8 cellular contexts compared by ENCODE assay signal in the genomic region with DNA sequence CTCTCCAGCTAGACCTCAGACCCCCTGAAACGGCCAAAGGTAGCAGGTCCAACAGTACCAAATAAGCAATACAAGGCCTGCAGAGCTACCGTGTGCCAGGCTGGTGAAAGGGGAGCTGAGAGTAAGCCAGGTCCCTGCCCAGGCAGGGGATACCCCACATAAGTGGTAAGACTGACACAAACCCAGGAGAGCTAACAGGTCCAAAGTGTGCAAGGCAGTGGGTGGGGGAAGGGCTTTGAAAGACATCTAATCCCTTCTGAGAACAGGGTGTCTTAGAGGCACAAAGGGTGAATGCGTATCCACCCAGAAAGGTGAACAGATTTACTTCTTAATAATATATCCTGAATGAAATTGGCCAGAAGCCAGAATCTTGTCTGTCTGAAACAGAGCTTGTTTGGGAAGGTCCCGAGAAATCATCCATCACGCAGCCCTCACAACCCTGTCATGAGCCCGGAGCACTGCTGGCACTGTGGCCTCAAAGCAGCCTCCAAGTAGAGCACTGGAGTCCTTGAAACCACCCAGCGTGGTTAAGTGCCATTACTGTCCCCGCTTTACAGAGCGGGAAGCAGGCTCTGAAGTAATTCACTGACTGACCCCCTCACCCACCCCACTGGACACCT. TPM values are rescaled to one million over a fixed set of nuclear protein-coding genes. Genes with fewer than 3 reads are reported as not detected.
A peak's percentile ranks its signal among the peaks of the same experiment; 100 is the strongest.
DNase-seq lines count a peak whose midpoint lies in the region; ATAC-seq and TF ChIP-seq lines count a peak whose summit lies in the region.

No MANE protein-coding gene starts in this region.

- peak overlapping the region; percentile 82 to 99 (median 96) for H3K4me2 ChIP-seq in BLaER1 treated with 17β-estradiol and CSF1 and Interleukin-3, amounts not matched to agents 10 nM and 100 nM
- H3K4me2 ChIP-seq in GM23338 (peak overlapping the region; percentile 100), parathyroid adenoma (ENCODE audit: low read length) (peak overlapping the region; percentile 99)

- no peaks in the 10 kb centered on the region for H3K9me3 Mint-ChIP-seq in GM23338
- no peaks in the 10 kb centered on the region for H3K9me3 Mint-ChIP-seq in activated CD4-positive, alpha-beta T cell treated with anti-CD3 and anti-CD28 coated beads, Interleukin-2, amount 10 ng/mL, durations not matched to agents 7 days and 5 days

- H3K27me3 ChIP-seq in BLaER1 treated with 17β-estradiol and CSF1 and Interleukin-3, amounts not matched to agents 10 nM and 100 nM, result no peaks in the 10 kb centered on the region
- no peaks in the 10 kb centered on the region for H3K27me3 ChIP-seq in GM23338 (ENCODE audit: insufficient read depth)
- H3K27me3 ChIP-seq in gastroesophageal sphincter, result no peaks in the 10 kb centered on the region
- H3K27me3 ChIP-seq in parathyroid adenoma (ENCODE audit: control insufficient read depth, insufficient read depth, low read length), result no peaks in the 10 kb centered on the region

- DNase-seq in GM23338 (ENCODE audit: low spot score) (no peak), NCI-H2196 (lab: John Stamatoyannopoulos, UW; ENCODE audit: unreplicated experiment) (no peak), COR-L47 (lab: John Stamatoyannopoulos, UW) (no peak)
- no peak for DNase-seq in activated CD4-positive, alpha-beta T cell treated with anti-CD3 and anti-CD28 coated beads, Interleukin-2, amount 10 ng/mL, durations not matched to agents 7 days and 5 days

- peak overlapping the region; percentile 96 for H3K4me3 Mint-ChIP-seq in GM23338
- peak overlapping the region; percentile 89 for H3K4me3 Mint-ChIP-seq in activated CD4-positive, alpha-beta T cell treated with anti-CD3 and anti-CD28 coated beads, Interleukin-2, amount 10 ng/mL, durations not matched to agents 7 days and 5 days

- TF ChIP-seq CTCF in GM23338 (conservative IDR thresholded peaks at IDR 0.05; ENCODE audit: low read depth in 2 of 2) (no peak), gastroesophageal sphincter (IDR thresholded peaks at IDR 0.05) (no peak), parathyroid adenoma (IDR thresholded peaks at IDR 0.05) (no peak)

- H3K4me3 ChIP-seq in BLaER1 treated with 17β-estradiol and CSF1 and Interleukin-3, amounts not matched to agents 10 nM and 100 nM, result peak overlapping the region; percentile 79 to 99 (median 96)
- H3K4me3 ChIP-seq in GM23338 (peak overlapping the region; percentile 100), gastroesophageal sphincter (peak overlapping the region; percentile 72 to 99), parathyroid adenoma (ENCODE audit: low read depth, low read length) (peak overlapping the region; percentile 75)

- H2AFZ ChIP-seq in GM23338, result no peak overlapping the region
- H2AFZ ChIP-seq in parathyroid adenoma, result peak overlapping the region; percentile 91

- peak overlapping the region; percentile 96 for H3K27ac Mint-ChIP-seq in GM23338
- peak overlapping the region; percentile 88 for H3K27ac Mint-ChIP-seq in activated CD4-positive, alpha-beta T cell treated with anti-CD3 and anti-CD28 coated beads, Interleukin-2, amount 10 ng/mL, durations not matched to agents 7 days and 5 days

- TF ChIP-seq POLR2A in gastroesophageal sphincter (IDR thresholded peaks at IDR 0.05), result no peak

- H3F3A ChIP-seq in GM23338 (replicated peaks; ENCODE audit: low read depth), result peaks cover 31% of the 10 kb centered on the region

- H3K9ac ChIP-seq in BLaER1 treated with 17β-estradiol and CSF1 and Interleukin-3, amounts not matched to agents 10 nM and 100 nM, result peak overlapping the region; percentile 84 to 98 (median 94)
- no peak overlapping the region for H3K9ac ChIP-seq in parathyroid adenoma

- H3K4me1 ChIP-seq in BLaER1 treated with 17β-estradiol and CSF1 and Interleukin-3, amounts not matched to agents 10 nM and 100 nM, result peaks cover 52 to 61% (median 57%) of the 10 kb centered on the region in 10 experiments
- H3K4me1 ChIP-seq in GM23338 (ENCODE audit: insufficient read depth) (peaks cover 62% of the 10 kb centered on the region), gastroesophageal sphincter (peaks cover 0 to 60% (median 33%) of the 10 kb centered on the region in 3 donors), parathyroid adenoma (peaks cover 14% of the 10 kb centered on the region)

- peaks cover 41 to 65% (median 64%) of the 10 kb centered on the region in 11 experiments; a peak in 21 of 22 replicates for H4K20me1 ChIP-seq in BLaER1 treated with 17β-estradiol and CSF1 and Interleukin-3, amounts not matched to agents 10 nM and 100 nM
- H4K20me1 ChIP-seq in GM23338 (replicated peaks; ENCODE audit: insufficient read depth), result peaks cover 44% of the 10 kb centered on the region

- H3K36me3 ChIP-seq in BLaER1 treated with 17β-estradiol and CSF1 and Interleukin-3, amounts not matched to agents 10 nM and 100 nM, result peaks cover 0 to 35% (median 14%) of the 10 kb centered on the region in 11 experiments; a peak in 11 of 22 replicates
- peaks cover 20% of the 10 kb centered on the region for H3K36me3 ChIP-seq in GM23338 (ENCODE audit: insufficient read depth)
- H3K36me3 ChIP-seq in gastroesophageal sphincter, result no peaks in the 10 kb centered on the region
- no peaks in the 10 kb centered on the region for H3K36me3 ChIP-seq in parathyroid adenoma (ENCODE audit: control insufficient read depth, insufficient read depth, low read length)

- peaks cover 64% of the 10 kb centered on the region for H3K4me1 Mint-ChIP-seq in GM23338
- H3K4me1 Mint-ChIP-seq in activated CD4-positive, alpha-beta T cell treated with anti-CD3 and anti-CD28 coated beads, Interleukin-2, amount 10 ng/mL, durations not matched to agents 7 days and 5 days, result peaks cover 53% of the 10 kb centered on the region

- H3K27me3 Mint-ChIP-seq in GM23338 (ENCODE audit: insufficient read depth, low read depth, poor library complexity), result peaks cover 44% of the 10 kb centered on the region
- peaks cover 5% of the 10 kb centered on the region for H3K27me3 Mint-ChIP-seq in activated CD4-positive, alpha-beta T cell treated with anti-CD3 and anti-CD28 coated beads, Interleukin-2, amount 10 ng/mL, durations not matched to agents 7 days and 5 days

- peak overlapping the region; percentile 68 to 96 (median 92); a peak in 21 of 22 replicates for H3K27ac ChIP-seq in BLaER1 treated with 17β-estradiol and CSF1 and Interleukin-3, amounts not matched to agents 10 nM and 100 nM
- H3K27ac ChIP-seq in GM23338 (ENCODE audit: low read depth) (peak overlapping the region; percentile 86; the same call in 1 of the 2 replicates), gastroesophageal sphincter (peak overlapping the region in 3 of 4 donors; percentile 91 to 95 (median 92)), parathyroid adenoma (peak overlapping the region; percentile 74)

- CTCF ChIA-PET in activated CD4-positive, alpha-beta T cell treated with anti-CD3 and anti-CD28 coated beads, Interleukin-2, amount 10 ng/mL, durations not matched to agents 7 days and 5 days (lab: Charles Lee), result interaction anchor here (1.0 to 2.2 kb wide), 7 partner anchors 9 to 90 kb away, joined by 3 to 9 read pairs (median 3); no protein-coding TSS in a partner anchor

- H3K36me3 Mint-ChIP-seq in GM23338 (ENCODE audit: low read depth), result peaks cover 56% of the 10 kb centered on the region
- peaks cover 11% of the 10 kb centered on the region for H3K36me3 Mint-ChIP-seq in activated CD4-positive, alpha-beta T cell treated with anti-CD3 and anti-CD28 coated beads, Interleukin-2, amount 10 ng/mL, durations not matched to agents 7 days and 5 days (ENCODE audit: low read depth)

- TF ChIP-seq EP300 in gastroesophageal sphincter (IDR thresholded peaks at IDR 0.05), result no peak

- POLR2A ChIA-PET in activated CD4-positive, alpha-beta T cell treated with anti-CD3 and anti-CD28 coated beads, Interleukin-2, amount 10 ng/mL, durations not matched to agents 7 days and 5 days (lab: Charles Lee), result no interaction called here

- WGBS in gastroesophageal sphincter (ENCODE audit: low coverage in 1 of 2), 2 donors, result 21 to 49% methylated on average over 2 to 3 of the region's 9 CpGs

- H3K9me3 ChIP-seq in BLaER1 treated with 17β-estradiol and CSF1 and Interleukin-3, amounts not matched to agents 10 nM and 100 nM (replicated peaks in 1 of 11), result no peaks in the 10 kb centered on the region
- H3K9me3 ChIP-seq in gastroesophageal sphincter (no peaks in the 10 kb centered on the region), parathyroid adenoma (ENCODE audit: control insufficient read depth, low read length) (no peaks in the 10 kb centered on the region)

- peaks cover 8% of the 10 kb centered on the region; the same call in 1 of the 2 replicates for H3K9me2 ChIP-seq in GM23338 (ENCODE audit: insufficient read depth)

- ATAC-seq in GM23338 (no peak), gastroesophageal sphincter (no peak), GM18519 (IDR thresholded peaks at IDR 0.05; ENCODE audit: low FRiP score, unreplicated experiment) (no peak)

- peaks cover 71% of the 10 kb centered on the region for H3K79me2 ChIP-seq in GM23338 (replicated peaks; ENCODE audit: insufficient read depth)
- peaks cover 47% of the 10 kb centered on the region for H3K79me2 ChIP-seq in parathyroid adenoma

TF ChIP-seq in GM23338, 12 proteins besides CTCF, POLR2A, EP300 and RAD21:
- TF ChIP-seq STAT1 (IDR thresholded peaks at IDR 0.05; ENCODE audit: unreplicated experiment) (no peak), POLR2AphosphoS5 (IDR thresholded peaks at IDR 0.05; ENCODE audit: low read depth) (peak; percentile 22)

RNA-seq across cellular contexts. Expression of gene TKT, which starts 1.5 kb away (rescaled TPM):
- total RNA-seq in GM23338 (2014; rRNA removed; shearing (Covaris generic)), result 1,229 and 1,411 TPM in 2 replicates
- polyA plus RNA-seq in GM23338 (2016; fragmentation: Nextera tagmentation; extraction: Ambion mirVana), result 584 and 604 TPM in 2 replicates
- 100 to 1,000 TPM; 224 to 228 TPM for total RNA-seq in activated CD4-positive, alpha-beta T cell treated with anti-CD3 and anti-CD28 coated beads, Interleukin-2, amount 10 ng/mL, durations not matched to agents 7 days and 5 days
- 100 to 1,000 TPM; 218 to 386 (median 278) TPM for total RNA-seq in gastroesophageal sphincter
